8 cellular contexts compared by ENCODE assay signal in the genomic region with DNA sequence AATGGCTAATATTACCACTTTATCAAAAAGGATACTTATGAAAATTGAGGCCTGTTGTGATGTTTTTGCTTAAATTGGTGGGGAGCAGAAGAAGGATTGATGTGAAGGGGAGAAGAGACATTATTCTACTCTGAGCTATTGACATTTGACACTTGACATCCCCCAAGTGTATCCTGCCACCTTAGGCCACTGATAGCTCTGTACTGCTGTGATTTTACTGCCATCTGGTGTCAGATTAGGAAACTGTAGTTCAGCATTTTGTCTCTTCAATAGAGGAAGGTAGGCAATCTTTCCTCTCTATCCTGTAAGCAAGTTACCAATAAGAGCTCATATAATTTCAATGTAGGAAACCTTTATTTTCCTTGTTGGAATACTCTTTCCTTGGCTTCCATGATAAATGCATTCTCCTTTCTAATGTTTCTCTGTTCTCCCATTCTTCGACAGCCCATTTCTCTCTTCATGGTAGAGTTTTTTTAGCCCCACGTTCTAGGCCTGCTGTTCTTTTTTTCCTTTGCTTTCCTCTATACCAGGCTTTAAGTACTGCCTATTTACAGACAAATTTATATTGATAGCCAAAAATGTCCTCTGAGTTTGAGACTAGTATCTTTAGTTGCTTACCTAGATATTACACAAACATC. TPM values are rescaled to one million over a fixed set of nuclear protein-coding genes. Genes with fewer than 3 reads are reported as not detected.
DNase-seq lines count a peak whose midpoint lies in the region; ATAC-seq and TF ChIP-seq lines count a peak whose summit lies in the region.

No MANE protein-coding gene starts in this region.

- peaks cover 11% of the 10 kb centered on the region for H4K20me1 ChIP-seq in OCI-LY3 (ENCODE audit: insufficient read depth, low read length)

- DNase-seq in ACHN: peak; percentile 75
- peak; percentile 28 for DNase-seq in GM06990 (ENCODE audit: extremely low read depth, insufficient read length)
- peak; percentile 57 for DNase-seq in H7
- DNase-seq in KG1 (lab: John Stamatoyannopoulos, UW): peak; percentile 53
- no peak for DNase-seq in chondrocyte (ENCODE audit: low spot score)
- no peak for DNase-seq in right lobe of liver
- DNase-seq in activated CD4-positive, alpha-beta memory T cell treated with anti-CD3 and anti-CD28 coated beads for 36 hours: no peak

- H3K9me3 Mint-ChIP-seq in chondrocyte (ENCODE audit: low read depth): no peaks in the 10 kb centered on the region
- no peaks in the 10 kb centered on the region for H3K9me3 Mint-ChIP-seq in activated CD4-positive, alpha-beta memory T cell treated with anti-CD3 and anti-CD28 coated beads for 36 hours

- no peak overlapping the region for H3K4me3 ChIP-seq in GM06990 (replicated peaks; ENCODE audit: low read depth, low read length)
- H3K4me3 ChIP-seq in H7 (ENCODE audit: insufficient read depth, low read depth, low read length): no peak overlapping the region
- no peak overlapping the region for H3K4me3 ChIP-seq in OCI-LY3 (ENCODE audit: low read length)
- H3K4me3 ChIP-seq in right lobe of liver: no peak overlapping the region

- TF ChIP-seq CTCF in GM06990 (IDR thresholded peaks at IDR 0.05; ENCODE audit: insufficient read depth, low read length, poor library complexity, severe bottlenecking): peak; percentile 70
- peak; percentile 87 for TF ChIP-seq CTCF in OCI-LY3 (IDR thresholded peaks at IDR 0.05; ENCODE audit: low read depth, low read length)
- peak; percentile 89 for TF ChIP-seq CTCF in chondrocyte (IDR thresholded peaks at IDR 0.05)
- TF ChIP-seq CTCF in right lobe of liver (IDR thresholded peaks at IDR 0.05): peak; percentile 65 to 78 (median 78)

- peak; percentile 81 to 84 (median 82) for ATAC-seq in right lobe of liver

- no peak overlapping the region for H2AFZ ChIP-seq in OCI-LY3 (ENCODE audit: low read depth, low read length)

- no peaks in the 10 kb centered on the region for H3K27me3 Mint-ChIP-seq in chondrocyte (ENCODE audit: low read depth)
- H3K27me3 Mint-ChIP-seq in activated CD4-positive, alpha-beta memory T cell treated with anti-CD3 and anti-CD28 coated beads for 36 hours: no peaks in the 10 kb centered on the region

- H3K4me1 Mint-ChIP-seq in chondrocyte (ENCODE audit: low read depth): peaks cover 5% of the 10 kb centered on the region
- peaks cover 7% of the 10 kb centered on the region for H3K4me1 Mint-ChIP-seq in activated CD4-positive, alpha-beta memory T cell treated with anti-CD3 and anti-CD28 coated beads for 36 hours (ENCODE audit: low read depth)

- intact Hi-C loops in right lobe of liver (cut with DNase I): no loop called here
- intact Hi-C loops in activated CD4-positive, alpha-beta memory T cell treated with anti-CD3 and anti-CD28 coated beads for 36 hours (cut with micrococcal nuclease): loop anchor here (1.0 to 10.0 kb wide), 4 partner anchors 45 to 1107 kb away; a partner anchor contains a TSS

- no peak for TF ChIP-seq POLR2A in right lobe of liver (IDR thresholded peaks at IDR 0.05)

- no peak overlapping the region for H3K4me2 ChIP-seq in OCI-LY3 (ENCODE audit: low read length)

- in situ Hi-C loops in ACHN (cut with HindIII; ENCODE audit: low pct_ligation_motif_present, low pct_unique_long_range_greater_than_20kb, low sequenced_read_pairs): no loop called here

- no peaks in the 10 kb centered on the region for H3K27me3 ChIP-seq in GM06990 (replicated peaks; ENCODE audit: control insufficient read depth, insufficient read depth, low read length)
- no peaks in the 10 kb centered on the region for H3K27me3 ChIP-seq in H7 (ENCODE audit: control insufficient read depth, insufficient read depth, low read length)
- H3K27me3 ChIP-seq in OCI-LY3 (ENCODE audit: low read depth, low read length): no peaks in the 10 kb centered on the region
- no peaks in the 10 kb centered on the region for H3K27me3 ChIP-seq in right lobe of liver

- CTCF ChIA-PET in activated CD4-positive, alpha-beta memory T cell treated with anti-CD3 and anti-CD28 coated beads for 36 hours (lab: Charles Lee): interaction anchor here (0.5 to 3.0 kb wide), 39 partner anchors 8 to 689 kb away, joined by 3 to 28 read pairs (median 5); no protein-coding TSS in a partner anchor

- H3K9ac ChIP-seq in OCI-LY3 (ENCODE audit: low read length): no peak overlapping the region

- H3K79me2 ChIP-seq in OCI-LY3 (ENCODE audit: low read length): peaks cover 12% of the 10 kb centered on the region

- no peak overlapping the region for H3K27ac Mint-ChIP-seq in chondrocyte (ENCODE audit: unreplicated experiment)
- H3K27ac Mint-ChIP-seq in activated CD4-positive, alpha-beta memory T cell treated with anti-CD3 and anti-CD28 coated beads for 36 hours: no peak overlapping the region

- H3K36me3 ChIP-seq in GM06990 (ENCODE audit: control insufficient read depth, insufficient read depth, low read length) (no peaks in the 10 kb centered on the region; the same call in none of the 2 replicates), H7 (replicated peaks; ENCODE audit: control insufficient read depth, insufficient read depth, low read length) (no peaks in the 10 kb centered on the region; the same call in 1 of the 2 replicates), OCI-LY3 (replicated peaks; ENCODE audit: low read depth, low read length) (peaks cover 11% of the 10 kb centered on the region), right lobe of liver (peaks cover 0 to 17% (median 10%) of the 10 kb centered on the region in 4 donors)

- H3K4me3 Mint-ChIP-seq in chondrocyte (ENCODE audit: unreplicated experiment): no peak overlapping the region
- H3K4me3 Mint-ChIP-seq in activated CD4-positive, alpha-beta memory T cell treated with anti-CD3 and anti-CD28 coated beads for 36 hours: no peak overlapping the region

- H3K36me3 Mint-ChIP-seq in chondrocyte (ENCODE audit: low read depth): peaks cover 3% of the 10 kb centered on the region
- H3K36me3 Mint-ChIP-seq in activated CD4-positive, alpha-beta memory T cell treated with anti-CD3 and anti-CD28 coated beads for 36 hours: peaks cover 6% of the 10 kb centered on the region

- WGBS in right lobe of liver (ENCODE audit: insufficient coverage, low coverage, low lambda C conversion rate, missing lambda C conversion rate): 78% methylated on average over 2 of the region's 2 CpGs

- POLR2A ChIA-PET in activated CD4-positive, alpha-beta memory T cell treated with anti-CD3 and anti-CD28 coated beads for 36 hours (lab: Charles Lee): interaction anchor here (0.5 to 1.2 kb wide), 2 partner anchors 32 to 73 kb away, joined by 3 to 5 read pairs; no protein-coding TSS in a partner anchor

- no peaks in the 10 kb centered on the region for H3K9me3 ChIP-seq in OCI-LY3 (ENCODE audit: insufficient read depth, low read length)
- no peaks in the 10 kb centered on the region for H3K9me3 ChIP-seq in right lobe of liver

- H3K27ac ChIP-seq in OCI-LY3 (ENCODE audit: low read length) (no peak overlapping the region), right lobe of liver (no peak overlapping the region)

- H3K4me1 ChIP-seq in OCI-LY3 (ENCODE audit: low read length) (peaks cover 5% of the 10 kb centered on the region), right lobe of liver (no peaks in the 10 kb centered on the region)

RNA-seq across cellular contexts. Expression of a gene that starts 46.3 kb away (rescaled TPM):
- 66.2 and 82.1 TPM in 2 replicates for total RNA-seq in H7 (2014; rRNA removed; shearing (Covaris generic))
- total RNA-seq in chondrocyte (49.7 to 69.4 TPM (median 51.9 TPM) in 3 replicates), right lobe of liver (10 to 100 TPM; 15.8 to 33.0 (median 21.5) TPM)
- total RNA-seq in activated CD4-positive, alpha-beta memory T cell treated with anti-CD3 and anti-CD28 coated beads for 36 hours: 10 to 100 TPM; 79.9 to 81.3 TPM

RNA-seq across cellular contexts. Expression of a gene that starts 46.4 kb away (rescaled TPM):
- total RNA-seq in H7 (2014; rRNA removed; shearing (Covaris generic)): 21.5 and 36.9 TPM in 2 replicates
- 56.3 to 62.0 TPM (median 57.5 TPM) in 3 replicates for total RNA-seq in chondrocyte
- 10 to 100 TPM; 22.9 to 35.3 (median 23.5) TPM for total RNA-seq in right lobe of liver
- 10 to 100 TPM; 80.1 to 88.1 TPM for total RNA-seq in activated CD4-positive, alpha-beta memory T cell treated with anti-CD3 and anti-CD28 coated beads for 36 hours

Comparison
In these comparisons a context has a peak if more than half of its experiments do, and no peak if none do; other contexts are left out.
1. DNase-seq: peak in ACHN (single experiment), GM06990 (single experiment), H7 (single experiment) and KG1 (single experiment); none in chondrocyte (single experiment), right lobe of liver (0 of 3) and activated CD4-positive, alpha-beta memory T cell treated with anti-CD3 and anti-CD28 coated beads for 36 hours (single experiment).
2. Peak in every context shown above with its lines, with median percentiles within 50 percentile points of each other: CTCF ChIP-seq.